ENCODE assay signal across 9 cellular contexts in genomic region chr2:136141510-136142154, GRCh38. TPM values are rescaled to one million over a fixed set of nuclear protein-coding genes. Genes with fewer than 3 reads are reported as not detected.
A peak's percentile ranks its signal among the peaks of the same experiment; 100 is the strongest.
DNase-seq lines count a peak whose midpoint lies in the region; ATAC-seq and TF ChIP-seq lines count a peak whose summit lies in the region.
"Had no signal": no experiment of that assay in that cellular context is flagged by ENCODE, and none has a peak within 500 bp of the region (broad histone marks: within the 10 kb centered on the region; RNA-seq: fewer than 3 reads in every experiment).

No MANE protein-coding gene starts in this region.

- H3K4me3 Mint-ChIP-seq in nephron = no peak overlapping the region
- no peak overlapping the region for H3K4me3 Mint-ChIP-seq in activated T-cell treated with anti-CD3 and anti-CD28 coated beads, Interleukin-2, amount 50 U/mL, for 4 hours

- in situ Hi-C loops in G401 (cut with HindIII; ENCODE audit: low sequenced_read_pairs) = no loop called here

- H3K27me3 Mint-ChIP-seq in nephron (ENCODE audit: low read depth) = peaks cover 11% of the 10 kb centered on the region
- no peaks in the 10 kb centered on the region for H3K27me3 Mint-ChIP-seq in activated T-cell treated with anti-CD3 and anti-CD28 coated beads, Interleukin-2, amount 50 U/mL, for 4 hours (ENCODE audit: low read depth)

- peak overlapping the region in 2 of 3 experiments; percentile 29 to 68 for H3K27ac Mint-ChIP-seq in nephron

- no peaks in the 10 kb centered on the region for H3K36me3 Mint-ChIP-seq in nephron (ENCODE audit: low read depth)
- H3K36me3 Mint-ChIP-seq in activated T-cell treated with anti-CD3 and anti-CD28 coated beads, Interleukin-2, amount 50 U/mL, for 4 hours (ENCODE audit: insufficient read depth) = no peaks in the 10 kb centered on the region

- no peaks in the 10 kb centered on the region for H3K9me3 Mint-ChIP-seq in nephron
- H3K9me3 Mint-ChIP-seq in activated T-cell treated with anti-CD3 and anti-CD28 coated beads, Interleukin-2, amount 50 U/mL, for 4 hours = no peaks in the 10 kb centered on the region

- DNase-seq in G401 (ENCODE audit: low spot score) (peak; percentile 70), NCI-H2107 (lab: John Stamatoyannopoulos, UW) (peak; percentile 97), SK-N-DZ (ENCODE audit: low spot score) (peak; percentile 87), glomerular visceral epithelial cell (ENCODE audit: extremely low spot score) (no peak), retina (no peak)
- DNase-seq in activated T-cell treated with anti-CD3 and anti-CD28 coated beads, Interleukin-2, amount 50 U/mL, for 4 hours = no peak
- DNase-seq: activated CD4-positive, alpha-beta T cell treated with anti-CD3 and anti-CD28 coated beads, Interleukin-2, amount 50 U/mL, for 1 hour had no signal

- peaks cover 42% of the 10 kb centered on the region for H3K4me1 Mint-ChIP-seq in nephron
- peaks cover 60% of the 10 kb centered on the region for H3K4me1 Mint-ChIP-seq in activated T-cell treated with anti-CD3 and anti-CD28 coated beads, Interleukin-2, amount 50 U/mL, for 4 hours (ENCODE audit: low read depth)

- TF ChIP-seq CTCF in nephron (IDR thresholded peaks at IDR 0.05; ENCODE audit: unreplicated experiment in 3 of 3) = no peak

- no peak for ATAC-seq in activated T-cell treated with anti-CD3 and anti-CD28 coated beads, Interleukin-2, amount 50 U/mL, for 4 hours
- ATAC-seq in HG03520 (IDR thresholded peaks at IDR 0.05; ENCODE audit: unreplicated experiment) = no peak

RNA-seq across cellular contexts. Expression of gene CXCR4, which starts 23.7 kb away (rescaled TPM):
- total RNA-seq in G401 (2014; rRNA removed; shearing (Covaris generic)) = not detected in 2 replicates
- 33.9 and 37.3 TPM in 2 replicates for polyA plus RNA-seq in SK-N-DZ (2014; cell fraction: cytosol; rRNA removed)
- polyA plus RNA-seq in SK-N-DZ (2014; cell fraction: nucleus; rRNA removed) = 21.7 and 22.2 TPM in 2 replicates
- 10 to 100 TPM; 17.6 to 28.5 (median 24.0) TPM for total RNA-seq in activated T-cell treated with anti-CD3 and anti-CD28 coated beads, Interleukin-2, amount 50 U/mL, for 4 hours

Comparison
In these comparisons a context has a peak if more than half of its experiments do, and no peak if none do; other contexts are left out.
1. DNase-seq: peak in G401 (single experiment), NCI-H2107 (single experiment) and SK-N-DZ (single experiment); none in glomerular visceral epithelial cell (single experiment), retina (single experiment) and activated T-cell treated with anti-CD3 and anti-CD28 coated beads, Interleukin-2, amount 50 U/mL, for 4 hours (single experiment).
2. RNA of gene CXCR4, which starts 23.7 kb away (total RNA-seq): 17.6 to 28.5 TPM in activated T-cell treated with anti-CD3 and anti-CD28 coated beads, Interleukin-2, amount 50 U/mL, for 4 hours; not detected in G401; every median in the first group is over 10 times any median in the second.